ENCODE assay signal across 23 cellular contexts in the genomic region with DNA sequence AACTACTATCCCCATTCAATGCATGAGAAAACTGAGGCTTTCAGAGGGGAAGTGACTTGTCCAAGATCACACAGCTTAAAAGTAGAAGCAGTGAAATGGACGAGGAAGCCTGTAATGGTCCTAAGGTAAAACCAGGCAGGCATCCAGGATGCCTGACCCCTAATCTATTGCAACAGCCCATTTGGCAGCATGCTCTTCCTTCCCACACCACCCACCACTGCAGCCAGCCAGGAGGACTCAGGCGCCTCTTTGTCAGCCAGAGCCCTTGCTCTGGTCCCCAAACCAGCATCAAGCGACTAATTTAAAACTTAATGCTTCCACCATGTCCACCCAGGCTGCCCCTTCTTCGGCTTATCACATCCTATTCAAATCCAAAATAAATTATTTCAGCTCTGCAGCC.
"Had no signal": no experiment of that assay in that cellular context is flagged by ENCODE, and none has a peak within 500 bp of the region (broad histone marks: within the 10 kb centered on the region; RNA-seq: fewer than 3 reads in every experiment).

No MANE protein-coding gene starts in this region.

- ATAC-seq: K562, Panc1, PC-3 had no signal

- H3K4me3 ChIP-seq: K562 had no signal

- H3K27ac ChIP-seq: KMS-11, RWPE1 had no signal

- DNase-seq: Kasumi-1; MM.1S; NCI-H1092 treated with DMSO at 0.1 percent for 48 hours; NCI-H1436 treated with DMSO at 0.1 percent for 48 hours; NCI-H1694; NCI-H187 treated with DMSO at 0.1 percent for 48 hours; NCI-H2029 treated with DMSO at 0.1 percent for 48 hours; NCI-H2171 treated with DMSO at 0.1 percent for 48 hours; NCI-H345; NCI-H446 treated with DMSO at 0.1 percent for 48 hours; NCI-H510A treated with DMSO at 0.1 percent for 48 hours; NCI-H526; NCI-H748 treated with DMSO at 0.1 percent for 48 hours; NK-92 treated with Interleukin-12 subunit alpha and Interleukin-12 subunit beta, amount 100 ng/mL, for 24 hours; PC-3; SHP77; SK-N-SH; SW 1271 had no signal

- H3K27ac Mint-ChIP-seq: IgD-negative memory B cell had no signal

- H3K4me3 Mint-ChIP-seq: IgD-negative memory B cell had no signal

- H3K4me1 Mint-ChIP-seq: IgD-negative memory B cell had no signal

- H3K36me3 Mint-ChIP-seq: IgD-negative memory B cell had no signal

- H3K9me3 ChIP-seq: SK-N-SH had no signal
